Comparison of ENCODE assay signal across 10 cellular contexts in the genomic region with DNA sequence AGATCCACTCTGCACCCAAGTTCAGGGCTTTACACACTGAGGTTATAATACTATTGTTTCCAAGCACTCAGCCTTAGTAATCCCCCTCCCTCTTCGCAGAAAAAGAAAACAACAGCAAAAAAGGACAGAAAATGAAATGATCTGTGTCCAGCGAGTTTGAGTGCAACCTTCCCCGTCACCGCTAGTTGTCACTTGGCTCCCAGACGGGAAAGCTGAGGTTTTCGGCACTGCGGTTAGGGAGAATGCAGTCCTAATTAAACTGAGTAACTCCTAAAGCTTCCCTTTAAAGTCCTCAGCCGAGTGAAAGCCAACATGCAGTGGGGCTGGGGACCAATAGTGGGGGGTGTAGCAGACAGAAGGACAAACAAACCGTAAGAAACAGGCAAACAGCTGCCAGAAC. TPM values are rescaled to one million over a fixed set of nuclear protein-coding genes. Genes with fewer than 3 reads are reported as not detected.
DNase-seq lines count a peak whose midpoint lies in the region; ATAC-seq and TF ChIP-seq lines count a peak whose summit lies in the region.
"Had no signal": no experiment of that assay in that cellular context is flagged by ENCODE, and none has a peak within 500 bp of the region (broad histone marks: within the 10 kb centered on the region; RNA-seq: fewer than 3 reads in every experiment).

No MANE protein-coding gene starts in this region.

- no peak overlapping the region for H3K27ac Mint-ChIP-seq in mesothelial cell of epicardium

- no peaks in the 10 kb centered on the region for H3K36me3 Mint-ChIP-seq in mesothelial cell of epicardium

- no peak overlapping the region for H3K4me3 ChIP-seq in brain microvascular endothelial cell (ENCODE audit: low read depth, low read length)
- H3K4me3 ChIP-seq: thoracic aorta had no signal

- no peaks in the 10 kb centered on the region for H3K4me1 Mint-ChIP-seq in mesothelial cell of epicardium

- in situ Hi-C loops in brain microvascular endothelial cell (cut with HindIII; ENCODE audit: low pct_ligation_motif_present, low sequenced_read_pairs) = no loop called here

- DNase-seq in EL (peak; percentile 24), NCI-H1092 treated with DMSO at 0.1 percent for 48 hours (lab: John Stamatoyannopoulos, UW) (peak; percentile 38), brain microvascular endothelial cell (no peak), mesothelial cell of epicardium (ENCODE audit: low spot score in 2 of 2, unreplicated experiment in 2 of 2) (no peak), HK-2 (ENCODE audit: unreplicated experiment) (no peak), SKM-1 (lab: John Stamatoyannopoulos, UW; ENCODE audit: unreplicated experiment) (no peak), NOMO-1 treated with DMSO at 0.1 percent for 48 hours (lab: John Stamatoyannopoulos, UW; ENCODE audit: unreplicated experiment) (no peak)
- DNase-seq: activated CD4-positive, alpha-beta T cell treated with anti-CD3 and anti-CD28 coated beads for 1 hour had no signal

- H3K27me3 Mint-ChIP-seq in mesothelial cell of epicardium (ENCODE audit: low read depth) = peaks cover 65% of the 10 kb centered on the region

- TF ChIP-seq CTCF in brain microvascular endothelial cell (IDR thresholded peaks at IDR 0.05; ENCODE audit: low read depth, low read length, missing control alignments) = peak; percentile 65
- peak; percentile 16 for TF ChIP-seq CTCF in mesothelial cell of epicardium (IDR thresholded peaks at IDR 0.05; ENCODE audit: unreplicated experiment)

- ATAC-seq in GM21447 (IDR thresholded peaks at IDR 0.05; ENCODE audit: unreplicated experiment) = no peak

- no peak overlapping the region for H3K4me3 Mint-ChIP-seq in mesothelial cell of epicardium

- no peaks in the 10 kb centered on the region for H3K36me3 ChIP-seq in brain microvascular endothelial cell (replicated peaks)
- H3K36me3 ChIP-seq: thoracic aorta had no signal

- H3K27ac ChIP-seq in brain microvascular endothelial cell = no peak overlapping the region
- H3K27ac ChIP-seq: thoracic aorta had no signal

- H3K27me3 ChIP-seq in brain microvascular endothelial cell (replicated peaks) = peaks cover 1% of the 10 kb centered on the region

- no peaks in the 10 kb centered on the region for H3K9me3 Mint-ChIP-seq in mesothelial cell of epicardium

RNA-seq across cellular contexts. Expression of a gene that starts 0.8 kb away (rescaled TPM):
- total RNA-seq in mesothelial cell of epicardium = not detected in 3 replicates
- total RNA-seq: thoracic aorta had no signal

Comparison
In these comparisons a context has a peak if more than half of its experiments do, and no peak if none do; other contexts are left out.
1. DNase-seq: peak in EL (single experiment) and NCI-H1092 treated with DMSO at 0.1 percent for 48 hours (single experiment); none in brain microvascular endothelial cell (single experiment), mesothelial cell of epicardium (0 of 2), HK-2 (single experiment), SKM-1 (single experiment) and NOMO-1 treated with DMSO at 0.1 percent for 48 hours (single experiment).